In the genomic region with DNA sequence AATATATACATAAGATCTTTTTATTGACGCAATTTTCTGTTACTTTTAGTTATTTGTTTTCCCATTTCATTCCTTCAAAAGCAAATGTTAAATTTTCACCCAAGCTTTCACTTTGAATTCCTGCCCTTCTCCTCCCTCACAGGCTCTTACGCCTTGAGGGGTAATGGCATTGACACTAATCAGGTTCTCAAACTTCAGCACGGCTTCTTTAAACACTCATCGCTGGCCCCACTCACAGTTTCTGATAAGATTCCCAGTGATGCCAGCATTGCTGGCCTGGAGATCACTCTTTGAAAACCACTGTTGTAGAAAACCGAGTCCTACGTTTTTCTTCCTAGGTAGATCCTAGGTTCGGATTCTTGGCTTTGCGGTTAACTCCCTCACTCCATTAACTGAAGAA, we compare ENCODE assay signal across 5 cellular contexts.
"Had no signal": no experiment of that assay in that cellular context is flagged by ENCODE, and none has a peak within 500 bp of the region (broad histone marks: within the 10 kb centered on the region; RNA-seq: fewer than 3 reads in every experiment).

No MANE protein-coding gene starts in this region.

- H3K4me1 Mint-ChIP-seq: IgD-negative memory B cell had no signal

- DNase-seq: IMR-90 had no signal

- ATAC-seq: HepG2, K562 had no signal

- H3K27ac ChIP-seq: HL-60 had no signal

- H3K4me3 Mint-ChIP-seq: IgD-negative memory B cell had no signal

- H3K9me3 Mint-ChIP-seq: IgD-negative memory B cell had no signal

- H3K36me3 Mint-ChIP-seq: IgD-negative memory B cell had no signal

- H3K4me3 ChIP-seq: K562 had no signal

- H3K27ac Mint-ChIP-seq: IgD-negative memory B cell had no signal
